In the genomic region with DNA sequence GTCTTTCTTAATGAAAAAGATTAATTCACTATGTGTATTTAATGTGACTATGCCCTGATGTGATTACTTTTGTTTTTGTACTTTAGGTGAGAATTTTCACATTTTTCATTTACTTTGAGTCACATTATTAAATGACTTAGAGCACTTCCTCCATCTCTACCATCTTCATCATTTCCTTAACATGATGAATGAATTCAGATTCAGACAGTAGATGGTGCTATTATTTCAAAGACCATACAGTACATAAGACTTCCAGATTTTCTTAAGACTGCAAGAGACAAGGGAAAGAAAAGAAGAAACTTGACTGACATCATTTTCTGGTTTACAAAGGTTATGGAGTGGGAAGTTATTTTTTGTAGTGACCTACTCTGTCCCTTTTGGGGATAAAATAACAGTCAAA, we compare ENCODE assay signal across 9 cellular contexts.
DNase-seq lines count a peak whose midpoint lies in the region; ATAC-seq lines count a peak whose summit lies in the region.
"Had no signal": no experiment of that assay in that cellular context is flagged by ENCODE, and none has a peak within 500 bp of the region (broad histone marks: within the 10 kb centered on the region; RNA-seq: fewer than 3 reads in every experiment).

No MANE protein-coding gene starts in this region.

- no peak overlapping the region for H3K9ac ChIP-seq in Karpas-422 (ENCODE audit: low read length)

- ATAC-seq in GM18858 (IDR thresholded peaks at IDR 0.05; ENCODE audit: unreplicated experiment): no peak

- H3K27ac ChIP-seq in Karpas-422 (ENCODE audit: low read length): no peak overlapping the region
- H3K27ac ChIP-seq: epithelial cell of prostate had no signal

- H3K9me2 ChIP-seq in Karpas-422 (replicated peaks; ENCODE audit: insufficient read depth, low read length): no peaks in the 10 kb centered on the region

- H3K4me3 ChIP-seq in Karpas-422 (ENCODE audit: low read length): no peak overlapping the region

- no peaks in the 10 kb centered on the region for H3K4me1 ChIP-seq in Karpas-422 (ENCODE audit: low read length)

- H3K36me3 ChIP-seq in Karpas-422 (ENCODE audit: insufficient read depth, low read length): no peaks in the 10 kb centered on the region

- peaks cover 5% of the 10 kb centered on the region; the same call in 1 of the 2 replicates for H3K9me3 ChIP-seq in Karpas-422 (ENCODE audit: low read length)

- DNase-seq in DMS 273 treated with DMSO at 0.1 percent for 48 hours (lab: John Stamatoyannopoulos, UW) (peak; percentile 14), Karpas-422 (peak; percentile 67), SW480 (ENCODE audit: low spot score) (peak; percentile 5), iris pigment epithelial cell (ENCODE audit: low read depth) (peak; percentile 36), GDM1 (lab: John Stamatoyannopoulos, UW) (no peak), germinal center (ENCODE audit: low spot score) (no peak)
- no peak for DNase-seq in activated CD4-positive, CD25-positive, alpha-beta regulatory T cell treated with anti-CD3 and anti-CD28 coated beads, Interleukin-2, amount 50 U/mL, for 72 hours

- no peaks in the 10 kb centered on the region for H3K79me2 ChIP-seq in Karpas-422 (ENCODE audit: low read length)

- H2AFZ ChIP-seq in Karpas-422 (ENCODE audit: low read length): no peak overlapping the region

- H3K4me2 ChIP-seq in Karpas-422 (ENCODE audit: low read depth, low read length, poor library complexity, severe bottlenecking): no peak overlapping the region

- no peaks in the 10 kb centered on the region for H4K20me1 ChIP-seq in Karpas-422 (ENCODE audit: insufficient read depth, low read depth, low read length)

- no peaks in the 10 kb centered on the region for H3K27me3 ChIP-seq in Karpas-422 (ENCODE audit: low read length)

Comparison
In these comparisons a context has a peak if more than half of its experiments do, and no peak if none do; other contexts are left out.
1. DNase-seq: peak in DMS 273 treated with DMSO at 0.1 percent for 48 hours (single experiment), Karpas-422 (single experiment), SW480 (single experiment) and iris pigment epithelial cell (single experiment); none in activated CD4-positive, CD25-positive, alpha-beta regulatory T cell treated with anti-CD3 and anti-CD28 coated beads, Interleukin-2, amount 50 U/mL, for 72 hours (single experiment), GDM1 (single experiment) and germinal center (single experiment).